ENCODE assay signal across 30 cellular contexts in the genomic region with DNA sequence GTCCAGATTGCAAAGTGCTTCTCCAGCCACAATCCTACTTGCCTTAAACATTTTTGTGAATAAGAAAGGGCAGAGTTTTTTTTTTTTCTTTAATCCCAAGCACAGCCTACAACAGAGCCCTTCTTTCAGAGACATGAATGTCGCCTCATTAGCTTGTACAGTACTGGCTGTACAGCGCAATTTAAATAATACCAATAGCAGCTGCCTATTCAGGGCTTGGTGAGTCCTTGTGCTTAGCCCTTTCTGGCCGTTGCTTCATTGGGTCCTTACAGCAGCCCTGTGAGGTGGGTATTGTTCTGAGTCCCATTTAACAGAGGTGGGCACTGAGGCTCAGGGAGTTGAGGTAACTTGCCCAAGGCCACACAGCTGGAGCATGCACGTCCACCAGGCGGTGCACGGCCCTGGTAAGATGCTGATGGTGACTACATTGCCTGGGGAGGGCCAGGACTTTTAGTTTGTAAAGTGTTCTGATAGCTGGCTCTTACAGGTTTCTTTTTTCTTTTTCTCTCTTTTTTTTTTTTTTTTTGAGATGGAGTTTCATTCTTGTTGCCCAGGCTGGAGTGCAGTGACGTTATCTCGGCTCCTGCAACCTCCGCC.
"Had no signal": no experiment of that assay in that cellular context is flagged by ENCODE, and none has a peak within 500 bp of the region (broad histone marks: within the 10 kb centered on the region; RNA-seq: fewer than 3 reads in every experiment).

No MANE protein-coding gene starts in this region.

- DNase-seq: activated CD4-positive, alpha-beta memory T cell treated with anti-CD3 and anti-CD28 coated beads, Interleukin-2, amount 10 ng/mL, durations not matched to agents 7 days and 5 days; activated CD4-positive, alpha-beta T cell treated with anti-CD3 and anti-CD28 coated beads for 1 hour; activated CD4-positive, alpha-beta T cell treated with anti-CD3 and anti-CD28 coated beads for 48 hours; activated CD4-positive, CD25-positive, alpha-beta regulatory T cell; activated CD8-positive, alpha-beta memory T cell treated with anti-CD3 and anti-CD28 coated beads for 24 hours; activated CD8-positive, alpha-beta memory T cell treated with anti-CD3 and anti-CD28 coated beads, Interleukin-2, amount 10 ng/mL, durations not matched to agents 7 days and 5 days; activated CD8-positive, alpha-beta memory T cell treated with anti-CD3 and anti-CD28 coated beads, Interleukin-2, amount 50 U/mL, for 48 hours; activated effector memory CD4-positive, alpha-beta T cell treated with Interleukin-2 at 50 U/mL for 16 hours; activated naive CD4-positive, alpha-beta T cell treated with anti-CD3 and anti-CD28 coated beads, Interleukin-2, amount 10 ng/mL, durations not matched to agents 7 days and 5 days; activated naive CD8-positive, alpha-beta T cell treated with anti-CD3 and anti-CD28 coated beads, Interleukin-2, amount 50 U/mL, for 24 hours; activated T-cell treated with anti-CD3 and anti-CD28 coated beads, Interleukin-2, amount 50 U/mL, for 48 hours; anterior cingulate cortex; brain microvascular endothelial cell; central memory CD4-positive, alpha-beta T cell; Karpas-422; NCI-H1105; NCI-H1436; NCI-H1694; NCI-H1930; NCI-H2081 treated with DMSO at 0.1 percent for 48 hours; NCI-H345; NCI-H524 treated with DMSO at 0.1 percent for 48 hours; NCI-H748 treated with DMSO at 0.1 percent for 48 hours; NK-92 treated with Interleukin-12 subunit alpha and Interleukin-12 subunit beta, amount 100 ng/mL, for 24 hours; PC-9; SHP77; SJCRH30; T1000; WERI-Rb-1 had no signal

- H2AFZ ChIP-seq: PC-9 had no signal

- H3K4me1 ChIP-seq: SJCRH30 had no signal

- H3K4me3 ChIP-seq: PC-9, SJCRH30, SK-N-MC had no signal

- H3K27me3 ChIP-seq: brain microvascular endothelial cell, SJCRH30 had no signal

- H3K4me2 ChIP-seq: PC-9 had no signal

- ATAC-seq: activated CD8-positive, alpha-beta memory T cell treated with anti-CD3 and anti-CD28 coated beads, Interleukin-2, amount 10 ng/mL, durations not matched to agents 7 days and 5 days; activated naive CD8-positive, alpha-beta T cell treated with anti-CD3 and anti-CD28 coated beads, Interleukin-2, amount 50 U/mL, for 24 hours had no signal

- H3K9me3 ChIP-seq: SJCRH30 had no signal

- H3K27ac ChIP-seq: brain microvascular endothelial cell, PC-9, SJCRH30, SK-N-MC had no signal
